12 cellular contexts compared by ENCODE assay signal in genomic region chr18:59876310-59876626, GRCh38. TPM values are rescaled to one million over a fixed set of nuclear protein-coding genes. Genes with fewer than 3 reads are reported as not detected.
DNase-seq lines count a peak whose midpoint lies in the region; ATAC-seq lines count a peak whose summit lies in the region.
"Had no signal": no experiment of that assay in that cellular context is flagged by ENCODE, and none has a peak within 500 bp of the region (broad histone marks: within the 10 kb centered on the region; RNA-seq: fewer than 3 reads in every experiment).

No MANE protein-coding gene starts in this region.

- no peaks in the 10 kb centered on the region for H3K36me3 Mint-ChIP-seq in effector memory CD8-positive, alpha-beta T cell (ENCODE audit: insufficient read depth)

- DNase-seq in effector memory CD8-positive, alpha-beta T cell, result no peak
- DNase-seq in left colon (no peak), putamen (ENCODE audit: low spot score) (no peak), COLO668 (lab: John Stamatoyannopoulos, UW; ENCODE audit: unreplicated experiment) (no peak), HAP-1 (ENCODE audit: low spot score in 2 of 2) (no peak)
- DNase-seq: NCI-H446; stimulated activated CD4-positive, alpha-beta T cell treated with anti-CD3 and anti-CD28 coated beads, Interleukin-15, amount 100 ng/mL, for 24 hours; T1000; testis had no signal

- H3K4me1 Mint-ChIP-seq in effector memory CD8-positive, alpha-beta T cell (ENCODE audit: low read depth in 2 of 2), result no peaks in the 10 kb centered on the region

- H3K4me3 Mint-ChIP-seq in effector memory CD8-positive, alpha-beta T cell, result no peak overlapping the region

- intact Hi-C loops in left colon (cut with DNase I, micrococcal nuclease), result no loop called here

- no peaks in the 10 kb centered on the region for H3K9me3 ChIP-seq in HAP-1
- H3K9me3 ChIP-seq: testis had no signal

- H3K27me3 ChIP-seq in HAP-1 (ENCODE audit: low read depth), result no peaks in the 10 kb centered on the region
- H3K27me3 ChIP-seq: testis had no signal

- ATAC-seq in GM18870 (IDR thresholded peaks at IDR 0.05; ENCODE audit: unreplicated experiment) (peak; percentile 66), GM21529 (IDR thresholded peaks at IDR 0.05; ENCODE audit: unreplicated experiment) (peak; percentile 78), HG03159 (IDR thresholded peaks at IDR 0.05; ENCODE audit: unreplicated experiment) (peak; percentile 72), left colon (no peak)
- peak; percentile 10 for ATAC-seq in effector memory CD8-positive, alpha-beta T cell (replicated peaks)

- H3K4me3 ChIP-seq in HAP-1, result no peak overlapping the region
- H3K4me3 ChIP-seq: testis had no signal

- H3K9me3 Mint-ChIP-seq in effector memory CD8-positive, alpha-beta T cell, result no peaks in the 10 kb centered on the region

- H3K4me1 ChIP-seq in HAP-1, result no peaks in the 10 kb centered on the region
- H3K4me1 ChIP-seq: testis had no signal

- no peak overlapping the region for H3K27ac Mint-ChIP-seq in effector memory CD8-positive, alpha-beta T cell

- no peaks in the 10 kb centered on the region for H3K36me3 ChIP-seq in HAP-1 (replicated peaks)

- in situ Hi-C loops in HAP-1 (cut with MboI; ENCODE audit: low sequenced_read_pairs), result no loop called here

- H3K27me3 Mint-ChIP-seq in effector memory CD8-positive, alpha-beta T cell, result no peaks in the 10 kb centered on the region

RNA-seq across cellular contexts. Expression of gene PMAIP1, which starts 23.5 kb away (rescaled TPM):
- 1 to 10 TPM; 1.8 to 2.6 TPM for total RNA-seq in left colon
